ENCODE assay signal across 21 cellular contexts in genomic region chr14:58769766-58770165, GRCh38.
DNase-seq lines count a peak whose midpoint lies in the region; ATAC-seq and TF ChIP-seq lines count a peak whose summit lies in the region.
"Had no signal": no experiment of that assay in that cellular context is flagged by ENCODE, and none has a peak within 500 bp of the region (broad histone marks: within the 10 kb centered on the region; RNA-seq: fewer than 3 reads in every experiment).

No MANE protein-coding gene starts in this region.

- H3K27ac ChIP-seq in GM23338 (ENCODE audit: low read depth) (no peak overlapping the region), HUES6 (ENCODE audit: low read depth, low read length) (peak overlapping the region; percentile 51; the same call in 1 of the 2 replicates)
- H3K27ac ChIP-seq: A549; BLaER1 treated with 17β-estradiol and CSF1 and Interleukin-3, amounts not matched to agents 10 nM and 100 nM had no signal

- H2AFZ ChIP-seq in GM23338: no peak overlapping the region

- H3K36me3 Mint-ChIP-seq in GM23338 (ENCODE audit: low read depth): no peaks in the 10 kb centered on the region; the same call in 2 of the 3 replicates
- H3K36me3 Mint-ChIP-seq in nephron (ENCODE audit: low read depth): no peaks in the 10 kb centered on the region
- no peaks in the 10 kb centered on the region for H3K36me3 Mint-ChIP-seq in activated CD4-positive, alpha-beta T cell treated with anti-CD3 and anti-CD28 coated beads, Interleukin-2, amount 10 ng/mL, durations not matched to agents 7 days and 5 days (ENCODE audit: low read depth)
- H3K36me3 Mint-ChIP-seq: CD14-positive monocyte; CD8-positive, alpha-beta memory T cell had no signal

- H3K4me3 Mint-ChIP-seq in GM23338 (no peak overlapping the region), nephron (no peak overlapping the region)
- H3K4me3 Mint-ChIP-seq in activated CD4-positive, alpha-beta T cell treated with anti-CD3 and anti-CD28 coated beads, Interleukin-2, amount 10 ng/mL, durations not matched to agents 7 days and 5 days: no peak overlapping the region
- H3K4me3 Mint-ChIP-seq: CD14-positive monocyte; CD4-positive, alpha-beta T cell; CD8-positive, alpha-beta memory T cell had no signal

- peaks cover 43% of the 10 kb centered on the region for H3K4me1 ChIP-seq in GM23338 (ENCODE audit: insufficient read depth)
- H3K4me1 ChIP-seq in HUES6 (ENCODE audit: control insufficient read depth, insufficient read depth, low read length): peaks cover 66% of the 10 kb centered on the region
- H3K4me1 ChIP-seq: A549, BE2C had no signal

- H3K9me3 Mint-ChIP-seq in GM23338 (no peaks in the 10 kb centered on the region), nephron (no peaks in the 10 kb centered on the region)
- H3K9me3 Mint-ChIP-seq in activated CD4-positive, alpha-beta T cell treated with anti-CD3 and anti-CD28 coated beads, Interleukin-2, amount 10 ng/mL, durations not matched to agents 7 days and 5 days: no peaks in the 10 kb centered on the region
- H3K9me3 Mint-ChIP-seq: CD4-positive, alpha-beta T cell; CD8-positive, alpha-beta memory T cell had no signal

- ATAC-seq in GM23338: no peak
- ATAC-seq: A549, GM12878 had no signal

- H3K27me3 Mint-ChIP-seq in GM23338 (ENCODE audit: insufficient read depth, low read depth, poor library complexity) (peaks cover 60% of the 10 kb centered on the region), nephron (ENCODE audit: low read depth) (peaks cover 3% of the 10 kb centered on the region)
- H3K27me3 Mint-ChIP-seq in activated CD4-positive, alpha-beta T cell treated with anti-CD3 and anti-CD28 coated beads, Interleukin-2, amount 10 ng/mL, durations not matched to agents 7 days and 5 days: no peaks in the 10 kb centered on the region
- H3K27me3 Mint-ChIP-seq: CD4-positive, alpha-beta T cell had no signal

- H3K36me3 ChIP-seq in GM23338 (ENCODE audit: insufficient read depth): no peaks in the 10 kb centered on the region
- H3K36me3 ChIP-seq in HUES6 (ENCODE audit: control insufficient read depth, insufficient read depth, low read length): no peaks in the 10 kb centered on the region
- H3K36me3 ChIP-seq: BE2C; BLaER1 treated with 17β-estradiol and CSF1 and Interleukin-3, amounts not matched to agents 10 nM and 100 nM had no signal

- no peaks in the 10 kb centered on the region for H3K9me2 ChIP-seq in GM23338 (ENCODE audit: insufficient read depth)

- no peak overlapping the region for H3K27ac Mint-ChIP-seq in GM23338
- peak overlapping the region; percentile 59 to 62 (median 61) for H3K27ac Mint-ChIP-seq in nephron
- H3K27ac Mint-ChIP-seq in activated CD4-positive, alpha-beta T cell treated with anti-CD3 and anti-CD28 coated beads, Interleukin-2, amount 10 ng/mL, durations not matched to agents 7 days and 5 days: no peak overlapping the region
- H3K27ac Mint-ChIP-seq: CD4-positive, alpha-beta T cell; CD8-positive, alpha-beta memory T cell had no signal

- H3K4me3 ChIP-seq in GM23338: no peak overlapping the region
- no peak overlapping the region for H3K4me3 ChIP-seq in HUES6 (ENCODE audit: low read depth, low read length)
- H3K4me3 ChIP-seq: A549; BLaER1 treated with 17β-estradiol and CSF1 and Interleukin-3, amounts not matched to agents 10 nM and 100 nM; GM12878 had no signal

- H4K20me1 ChIP-seq in GM23338 (replicated peaks; ENCODE audit: insufficient read depth): no peaks in the 10 kb centered on the region
- H4K20me1 ChIP-seq: BLaER1 treated with 17β-estradiol and CSF1 and Interleukin-3, amounts not matched to agents 10 nM and 100 nM had no signal

- H3K9me3 ChIP-seq in HUES6 (ENCODE audit: control insufficient read depth, insufficient read depth, low read depth, low read length): no peaks in the 10 kb centered on the region
- H3K9me3 ChIP-seq: A549, BE2C had no signal

- H3F3A ChIP-seq in GM23338 (replicated peaks; ENCODE audit: low read depth): no peaks in the 10 kb centered on the region

- peaks cover 35% of the 10 kb centered on the region for H3K4me1 Mint-ChIP-seq in GM23338
- H3K4me1 Mint-ChIP-seq in nephron: peaks cover 76% of the 10 kb centered on the region
- H3K4me1 Mint-ChIP-seq in activated CD4-positive, alpha-beta T cell treated with anti-CD3 and anti-CD28 coated beads, Interleukin-2, amount 10 ng/mL, durations not matched to agents 7 days and 5 days: no peaks in the 10 kb centered on the region
- H3K4me1 Mint-ChIP-seq: CD14-positive monocyte; CD8-positive, alpha-beta memory T cell had no signal

- TF ChIP-seq CTCF in GM23338 (conservative IDR thresholded peaks at IDR 0.05; ENCODE audit: low read depth in 2 of 2) (no peak), nephron (IDR thresholded peaks at IDR 0.05; ENCODE audit: unreplicated experiment in 3 of 3) (no peak)

- H3K4me2 ChIP-seq in GM23338: peak overlapping the region; percentile 27; the same call in 1 of the 2 replicates
- H3K4me2 ChIP-seq: A549 had no signal

- no peak overlapping the region for H3K9ac ChIP-seq in HUES6 (ENCODE audit: low read length)
- H3K9ac ChIP-seq: BLaER1 treated with 17β-estradiol and CSF1 and Interleukin-3, amounts not matched to agents 10 nM and 100 nM had no signal

- peaks cover 33% of the 10 kb centered on the region for H3K27me3 ChIP-seq in GM23338 (ENCODE audit: insufficient read depth)
- peaks cover 10% of the 10 kb centered on the region for H3K27me3 ChIP-seq in HUES6 (ENCODE audit: control insufficient read depth, insufficient read depth, low read length)
- H3K27me3 ChIP-seq: BE2C; BLaER1 treated with 17β-estradiol and CSF1 and Interleukin-3, amounts not matched to agents 10 nM and 100 nM had no signal

- DNase-seq in NCI-H748 (lab: John Stamatoyannopoulos, UW; ENCODE audit: unreplicated experiment): peak; percentile 17
- no peak for DNase-seq in NCI-H748 treated with DMSO at 0.1 percent for 48 hours (lab: John Stamatoyannopoulos, UW)
- DNase-seq in GM23338 (ENCODE audit: low spot score): no peak
- no peak for DNase-seq in activated CD4-positive, alpha-beta T cell treated with anti-CD3 and anti-CD28 coated beads, Interleukin-2, amount 10 ng/mL, durations not matched to agents 7 days and 5 days
- DNase-seq in SHP77 treated with DMSO at 0.1 percent for 48 hours (lab: John Stamatoyannopoulos, UW): no peak
- DNase-seq: 8988T; ACHN; AML-193; BE2C; CD4-positive, alpha-beta T cell; CD8-positive, alpha-beta memory T cell; DMS79; EL; GDM1; HCEC 1CT had no signal

- CTCF ChIA-PET in activated CD4-positive, alpha-beta T cell treated with anti-CD3 and anti-CD28 coated beads, Interleukin-2, amount 10 ng/mL, durations not matched to agents 7 days and 5 days (lab: Charles Lee): no interaction called here

- H3K79me2 ChIP-seq in GM23338 (replicated peaks; ENCODE audit: insufficient read depth): no peaks in the 10 kb centered on the region

- POLR2A ChIA-PET in activated CD4-positive, alpha-beta T cell treated with anti-CD3 and anti-CD28 coated beads, Interleukin-2, amount 10 ng/mL, durations not matched to agents 7 days and 5 days (lab: Charles Lee): no interaction called here

TF ChIP-seq in GM23338, 12 proteins besides CTCF, POLR2A, EP300 and RAD21 (continues in another document):
- TF ChIP-seq NANOG (IDR thresholded peaks at IDR 0.05; ENCODE audit: borderline replicate concordance) (no peak), JUNB (IDR thresholded peaks at IDR 0.05; ENCODE audit: unreplicated experiment) (no peak), EZH2phosphoT487 (IDR thresholded peaks at IDR 0.05; ENCODE audit: unreplicated experiment) (no peak), STAT1 (IDR thresholded peaks at IDR 0.05; ENCODE audit: unreplicated experiment) (no peak), POLR2AphosphoS5 (IDR thresholded peaks at IDR 0.05; ENCODE audit: low read depth) (no peak), CREB1 (CRISPR knock-in tag; IDR thresholded peaks at IDR 0.05; ENCODE audit: low read depth) (no peak), EZH2 (IDR thresholded peaks at IDR 0.05; ENCODE audit: low read depth, unreplicated experiment) (no peak)
- TF ChIP-seq, protein P1, sequence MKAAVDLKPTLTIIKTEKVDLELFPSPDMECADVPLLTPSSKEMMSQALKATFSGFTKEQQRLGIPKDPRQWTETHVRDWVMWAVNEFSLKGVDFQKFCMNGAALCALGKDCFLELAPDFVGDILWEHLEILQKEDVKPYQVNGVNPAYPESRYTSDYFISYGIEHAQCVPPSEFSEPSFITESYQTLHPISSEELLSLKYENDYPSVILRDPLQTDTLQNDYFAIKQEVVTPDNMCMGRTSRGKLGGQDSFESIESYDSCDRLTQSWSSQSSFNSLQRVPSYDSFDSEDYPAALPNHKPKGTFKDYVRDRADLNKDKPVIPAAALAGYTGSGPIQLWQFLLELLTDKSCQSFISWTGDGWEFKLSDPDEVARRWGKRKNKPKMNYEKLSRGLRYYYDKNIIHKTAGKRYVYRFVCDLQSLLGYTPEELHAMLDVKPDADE (IDR thresholded peaks at IDR 0.05): no peak
- TF ChIP-seq, protein P2, sequence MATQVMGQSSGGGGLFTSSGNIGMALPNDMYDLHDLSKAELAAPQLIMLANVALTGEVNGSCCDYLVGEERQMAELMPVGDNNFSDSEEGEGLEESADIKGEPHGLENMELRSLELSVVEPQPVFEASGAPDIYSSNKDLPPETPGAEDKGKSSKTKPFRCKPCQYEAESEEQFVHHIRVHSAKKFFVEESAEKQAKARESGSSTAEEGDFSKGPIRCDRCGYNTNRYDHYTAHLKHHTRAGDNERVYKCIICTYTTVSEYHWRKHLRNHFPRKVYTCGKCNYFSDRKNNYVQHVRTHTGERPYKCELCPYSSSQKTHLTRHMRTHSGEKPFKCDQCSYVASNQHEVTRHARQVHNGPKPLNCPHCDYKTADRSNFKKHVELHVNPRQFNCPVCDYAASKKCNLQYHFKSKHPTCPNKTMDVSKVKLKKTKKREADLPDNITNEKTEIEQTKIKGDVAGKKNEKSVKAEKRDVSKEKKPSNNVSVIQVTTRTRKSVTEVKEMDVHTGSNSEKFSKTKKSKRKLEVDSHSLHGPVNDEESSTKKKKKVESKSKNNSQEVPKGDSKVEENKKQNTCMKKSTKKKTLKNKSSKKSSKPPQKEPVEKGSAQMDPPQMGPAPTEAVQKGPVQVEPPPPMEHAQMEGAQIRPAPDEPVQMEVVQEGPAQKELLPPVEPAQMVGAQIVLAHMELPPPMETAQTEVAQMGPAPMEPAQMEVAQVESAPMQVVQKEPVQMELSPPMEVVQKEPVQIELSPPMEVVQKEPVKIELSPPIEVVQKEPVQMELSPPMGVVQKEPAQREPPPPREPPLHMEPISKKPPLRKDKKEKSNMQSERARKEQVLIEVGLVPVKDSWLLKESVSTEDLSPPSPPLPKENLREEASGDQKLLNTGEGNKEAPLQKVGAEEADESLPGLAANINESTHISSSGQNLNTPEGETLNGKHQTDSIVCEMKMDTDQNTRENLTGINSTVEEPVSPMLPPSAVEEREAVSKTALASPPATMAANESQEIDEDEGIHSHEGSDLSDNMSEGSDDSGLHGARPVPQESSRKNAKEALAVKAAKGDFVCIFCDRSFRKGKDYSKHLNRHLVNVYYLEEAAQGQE (IDR thresholded peaks at IDR 0.05; ENCODE audit: unreplicated experiment): no peak

Comparison
In these comparisons a context has a peak if more than half of its experiments do, and no peak if none do; other contexts are left out.
1. H3K27ac Mint-ChIP-seq: peak in nephron (3 of 3); none in GM23338 (single experiment) and activated CD4-positive, alpha-beta T cell treated with anti-CD3 and anti-CD28 coated beads, Interleukin-2, amount 10 ng/mL, durations not matched to agents 7 days and 5 days (single experiment).